1 cellular context compared by ENCODE assay signal in genomic region chr11:88297320-88298263, GRCh38.
TF ChIP-seq lines count a peak whose summit lies in the region.

No MANE protein-coding gene starts in this region.

TF ChIP-seq in HepG2, 621 proteins besides CTCF, POLR2A, EP300 and RAD21 (continued from another document):
- TF ChIP-seq, protein P1, sequence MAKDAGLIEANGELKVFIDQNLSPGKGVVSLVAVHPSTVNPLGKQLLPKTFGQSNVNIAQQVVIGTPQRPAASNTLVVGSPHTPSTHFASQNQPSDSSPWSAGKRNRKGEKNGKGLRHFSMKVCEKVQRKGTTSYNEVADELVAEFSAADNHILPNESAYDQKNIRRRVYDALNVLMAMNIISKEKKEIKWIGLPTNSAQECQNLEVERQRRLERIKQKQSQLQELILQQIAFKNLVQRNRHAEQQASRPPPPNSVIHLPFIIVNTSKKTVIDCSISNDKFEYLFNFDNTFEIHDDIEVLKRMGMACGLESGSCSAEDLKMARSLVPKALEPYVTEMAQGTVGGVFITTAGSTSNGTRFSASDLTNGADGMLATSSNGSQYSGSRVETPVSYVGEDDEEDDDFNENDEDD (CRISPR knock-in tag; IDR thresholded peaks at IDR 0.05; ENCODE audit: borderline replicate concordance), result no peak
- no peak for TF ChIP-seq ZBTB10 (CRISPR knock-in tag; IDR thresholded peaks at IDR 0.05; ENCODE audit: borderline replicate concordance)
- TF ChIP-seq, protein P2, sequence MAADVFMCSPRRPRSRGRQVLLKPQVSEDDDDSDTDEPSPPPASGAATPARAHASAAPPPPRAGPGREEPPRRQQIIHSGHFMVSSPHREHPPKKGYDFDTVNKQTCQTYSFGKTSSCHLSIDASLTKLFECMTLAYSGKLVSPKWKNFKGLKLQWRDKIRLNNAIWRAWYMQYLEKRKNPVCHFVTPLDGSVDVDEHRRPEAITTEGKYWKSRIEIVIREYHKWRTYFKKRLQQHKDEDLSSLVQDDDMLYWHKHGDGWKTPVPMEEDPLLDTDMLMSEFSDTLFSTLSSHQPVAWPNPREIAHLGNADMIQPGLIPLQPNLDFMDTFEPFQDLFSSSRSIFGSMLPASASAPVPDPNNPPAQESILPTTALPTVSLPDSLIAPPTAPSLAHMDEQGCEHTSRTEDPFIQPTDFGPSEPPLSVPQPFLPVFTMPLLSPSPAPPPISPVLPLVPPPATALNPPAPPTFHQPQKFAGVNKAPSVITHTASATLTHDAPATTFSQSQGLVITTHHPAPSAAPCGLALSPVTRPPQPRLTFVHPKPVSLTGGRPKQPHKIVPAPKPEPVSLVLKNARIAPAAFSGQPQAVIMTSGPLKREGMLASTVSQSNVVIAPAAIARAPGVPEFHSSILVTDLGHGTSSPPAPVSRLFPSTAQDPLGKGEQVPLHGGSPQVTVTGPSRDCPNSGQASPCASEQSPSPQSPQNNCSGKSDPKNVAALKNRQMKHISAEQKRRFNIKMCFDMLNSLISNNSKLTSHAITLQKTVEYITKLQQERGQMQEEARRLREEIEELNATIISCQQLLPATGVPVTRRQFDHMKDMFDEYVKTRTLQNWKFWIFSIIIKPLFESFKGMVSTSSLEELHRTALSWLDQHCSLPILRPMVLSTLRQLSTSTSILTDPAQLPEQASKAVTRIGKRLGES (CRISPR knock-in tag; IDR thresholded peaks at IDR 0.05; ENCODE audit: borderline replicate concordance), result no peak
- TF ChIP-seq CEBPB (IDR thresholded peaks at IDR 0.05; ENCODE audit: borderline replicate concordance, low read depth, low read length), result peak; percentile 25; the same call in 1 of the 2 replicates
- TF ChIP-seq ZNF121 (CRISPR knock-in tag; IDR thresholded peaks at IDR 0.05), result no peak
- no peak for TF ChIP-seq ZHX2 (IDR thresholded peaks at IDR 0.05; ENCODE audit: low read depth)
- no peak for TF ChIP-seq ZHX2 (CRISPR knock-in tag; IDR thresholded peaks at IDR 0.05; ENCODE audit: borderline replicate concordance)
